27 cellular contexts compared by ENCODE assay signal in genomic region chr2:6577960-6578359, GRCh38.
"Had no signal": no experiment of that assay in that cellular context is flagged by ENCODE, and none has a peak within 500 bp of the region (broad histone marks: within the 10 kb centered on the region; RNA-seq: fewer than 3 reads in every experiment).

No MANE protein-coding gene starts in this region.

- H3K27ac ChIP-seq: ascending aorta, brain microvascular endothelial cell, VCaP had no signal

- H3K4me1 ChIP-seq: ascending aorta had no signal

- DNase-seq: activated CD4-positive, alpha-beta memory T cell treated with anti-CD3 and anti-CD28 coated beads, Interleukin-2, amount 10 ng/mL, durations not matched to agents 7 days and 5 days; activated CD4-positive, alpha-beta T cell treated with anti-CD3 and anti-CD28 coated beads for 1 hour; activated CD4-positive, alpha-beta T cell treated with anti-CD3 and anti-CD28 coated beads for 4 hours; activated CD4-positive, alpha-beta T cell treated with anti-CD3 and anti-CD28 coated beads, Interleukin-2, amount 10 ng/mL, durations not matched to agents 7 days and 5 days; activated CD4-positive, alpha-beta T cell treated with anti-CD3 and anti-CD28 coated beads, Interleukin-2, amount 50 U/mL, for 4 hours; activated CD8-positive, alpha-beta memory T cell treated with anti-CD3 and anti-CD28 coated beads, Interleukin-2, amount 50 U/mL, for 48 hours; activated gamma-delta T cell; activated naive CD4-positive, alpha-beta T cell; activated naive CD4-positive, alpha-beta T cell treated with anti-CD3 and anti-CD28 coated beads, Interleukin-2, amount 10 ng/mL, durations not matched to agents 7 days and 5 days; activated naive CD8-positive, alpha-beta T cell treated with anti-CD3 and anti-CD28 coated beads, Interleukin-2, amount 10 ng/mL, durations not matched to agents 7 days and 5 days; activated T-cell treated with anti-CD3 and anti-CD28 coated beads for 4 hours; activated T-cell treated with anti-CD3 and anti-CD28 coated beads, Interleukin-2, amount 50 U/mL, for 24 hours; activated T-cell treated with anti-CD3 and anti-CD28 coated beads, Interleukin-2, amount 50 U/mL, for 72 hours; brain microvascular endothelial cell; cortex of kidney; dermis blood vessel endothelial cell; effector CD4-positive, alpha-beta T cell; endodermal cell; foreskin fibroblast; head of caudate nucleus; T-helper 2 cell had no signal

- H3K36me3 ChIP-seq: ascending aorta, brain microvascular endothelial cell had no signal

- H3K9me3 Mint-ChIP-seq: activated CD4-positive, alpha-beta memory T cell treated with anti-CD3 and anti-CD28 coated beads, Interleukin-2, amount 10 ng/mL, durations not matched to agents 7 days and 5 days; activated CD4-positive, alpha-beta T cell treated with anti-CD3 and anti-CD28 coated beads, Interleukin-2, amount 10 ng/mL, durations not matched to agents 7 days and 5 days; activated naive CD4-positive, alpha-beta T cell treated with anti-CD3 and anti-CD28 coated beads, Interleukin-2, amount 10 ng/mL, durations not matched to agents 7 days and 5 days; activated naive CD4-positive, alpha-beta T cell treated with anti-CD3 and anti-CD28 coated beads, Interleukin-2, amount 50 U/mL, for 72 hours; activated naive CD8-positive, alpha-beta T cell treated with anti-CD3 and anti-CD28 coated beads, Interleukin-2, amount 10 ng/mL, durations not matched to agents 7 days and 5 days; activated T-cell treated with anti-CD3 and anti-CD28 coated beads, Interleukin-2, amount 50 U/mL, for 24 hours; endodermal cell had no signal

- ATAC-seq: activated naive CD4-positive, alpha-beta T cell treated with anti-CD3 and anti-CD28 coated beads, Interleukin-2, amount 50 U/mL, for 72 hours; activated T-cell treated with anti-CD3 and anti-CD28 coated beads, Interleukin-2, amount 50 U/mL, for 72 hours; esophagus mucosa; WTC11 had no signal

- H3K27ac Mint-ChIP-seq: activated CD4-positive, alpha-beta memory T cell treated with anti-CD3 and anti-CD28 coated beads, Interleukin-2, amount 10 ng/mL, durations not matched to agents 7 days and 5 days; activated CD4-positive, alpha-beta T cell treated with anti-CD3 and anti-CD28 coated beads, Interleukin-2, amount 10 ng/mL, durations not matched to agents 7 days and 5 days; activated naive CD4-positive, alpha-beta T cell treated with anti-CD3 and anti-CD28 coated beads, Interleukin-2, amount 10 ng/mL, durations not matched to agents 7 days and 5 days; activated naive CD4-positive, alpha-beta T cell treated with anti-CD3 and anti-CD28 coated beads, Interleukin-2, amount 50 U/mL, for 72 hours; activated naive CD8-positive, alpha-beta T cell treated with anti-CD3 and anti-CD28 coated beads, Interleukin-2, amount 10 ng/mL, durations not matched to agents 7 days and 5 days; activated T-cell treated with anti-CD3 and anti-CD28 coated beads, Interleukin-2, amount 50 U/mL, for 24 hours; activated T-cell treated with anti-CD3 and anti-CD28 coated beads, Interleukin-2, amount 50 U/mL, for 72 hours; endodermal cell; WTC11 had no signal

- H3K27me3 Mint-ChIP-seq: activated CD4-positive, alpha-beta memory T cell treated with anti-CD3 and anti-CD28 coated beads, Interleukin-2, amount 10 ng/mL, durations not matched to agents 7 days and 5 days; activated CD4-positive, alpha-beta T cell treated with anti-CD3 and anti-CD28 coated beads, Interleukin-2, amount 10 ng/mL, durations not matched to agents 7 days and 5 days; activated naive CD4-positive, alpha-beta T cell treated with anti-CD3 and anti-CD28 coated beads, Interleukin-2, amount 10 ng/mL, durations not matched to agents 7 days and 5 days; activated naive CD8-positive, alpha-beta T cell treated with anti-CD3 and anti-CD28 coated beads, Interleukin-2, amount 10 ng/mL, durations not matched to agents 7 days and 5 days; central memory CD8-positive, alpha-beta T cell had no signal

- H3K4me1 Mint-ChIP-seq: activated CD4-positive, alpha-beta memory T cell treated with anti-CD3 and anti-CD28 coated beads, Interleukin-2, amount 10 ng/mL, durations not matched to agents 7 days and 5 days; activated CD4-positive, alpha-beta T cell treated with anti-CD3 and anti-CD28 coated beads, Interleukin-2, amount 10 ng/mL, durations not matched to agents 7 days and 5 days; activated naive CD4-positive, alpha-beta T cell treated with anti-CD3 and anti-CD28 coated beads, Interleukin-2, amount 10 ng/mL, durations not matched to agents 7 days and 5 days; activated naive CD8-positive, alpha-beta T cell treated with anti-CD3 and anti-CD28 coated beads, Interleukin-2, amount 10 ng/mL, durations not matched to agents 7 days and 5 days; central memory CD8-positive, alpha-beta T cell; endodermal cell; WTC11 had no signal

- H3K9me3 ChIP-seq: ascending aorta had no signal

- H3K4me3 ChIP-seq: ascending aorta had no signal

- H3K4me3 Mint-ChIP-seq: activated CD4-positive, alpha-beta memory T cell treated with anti-CD3 and anti-CD28 coated beads, Interleukin-2, amount 10 ng/mL, durations not matched to agents 7 days and 5 days; activated CD4-positive, alpha-beta T cell treated with anti-CD3 and anti-CD28 coated beads, Interleukin-2, amount 10 ng/mL, durations not matched to agents 7 days and 5 days; activated naive CD4-positive, alpha-beta T cell treated with anti-CD3 and anti-CD28 coated beads, Interleukin-2, amount 10 ng/mL, durations not matched to agents 7 days and 5 days; activated naive CD8-positive, alpha-beta T cell treated with anti-CD3 and anti-CD28 coated beads, Interleukin-2, amount 10 ng/mL, durations not matched to agents 7 days and 5 days; activated T-cell treated with anti-CD3 and anti-CD28 coated beads, Interleukin-2, amount 50 U/mL, for 24 hours; activated T-cell treated with anti-CD3 and anti-CD28 coated beads, Interleukin-2, amount 50 U/mL, for 72 hours; central memory CD8-positive, alpha-beta T cell; endodermal cell; WTC11 had no signal

- H3K36me3 Mint-ChIP-seq: activated naive CD4-positive, alpha-beta T cell treated with anti-CD3 and anti-CD28 coated beads, Interleukin-2, amount 10 ng/mL, durations not matched to agents 7 days and 5 days; activated naive CD4-positive, alpha-beta T cell treated with anti-CD3 and anti-CD28 coated beads, Interleukin-2, amount 50 U/mL, for 72 hours; activated naive CD8-positive, alpha-beta T cell treated with anti-CD3 and anti-CD28 coated beads, Interleukin-2, amount 10 ng/mL, durations not matched to agents 7 days and 5 days had no signal

- H3K27me3 ChIP-seq: ascending aorta, brain microvascular endothelial cell had no signal
